1 cellular context compared by ENCODE assay signal in the genomic region with DNA sequence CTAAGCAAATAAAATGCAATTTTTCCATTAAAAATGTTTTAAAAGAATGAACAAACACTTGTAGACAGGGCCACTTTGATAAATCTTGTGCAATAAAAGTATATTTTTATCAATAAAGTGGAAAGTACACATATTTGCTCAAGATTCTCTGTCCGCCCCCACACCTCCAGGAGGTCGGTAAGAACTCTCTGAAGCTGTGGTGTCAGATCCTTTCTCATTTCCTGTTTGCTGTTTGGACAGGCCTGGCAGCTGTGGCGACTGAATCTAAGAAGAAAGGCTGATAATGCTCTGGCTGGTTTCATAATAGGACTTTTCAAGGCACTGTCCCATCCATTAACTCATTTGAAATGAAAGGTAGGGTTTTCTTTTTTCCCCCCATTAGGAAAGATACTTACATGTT.
TF ChIP-seq lines count a peak whose summit lies in the region.

No MANE protein-coding gene starts in this region.

TF ChIP-seq in HepG2, 621 proteins besides CTCF, POLR2A, EP300 and RAD21 (continued from another document and continues in another):
- no peak for TF ChIP-seq ZNF142 (CRISPR knock-in tag; IDR thresholded peaks at IDR 0.05)
- TF ChIP-seq, protein P1, sequence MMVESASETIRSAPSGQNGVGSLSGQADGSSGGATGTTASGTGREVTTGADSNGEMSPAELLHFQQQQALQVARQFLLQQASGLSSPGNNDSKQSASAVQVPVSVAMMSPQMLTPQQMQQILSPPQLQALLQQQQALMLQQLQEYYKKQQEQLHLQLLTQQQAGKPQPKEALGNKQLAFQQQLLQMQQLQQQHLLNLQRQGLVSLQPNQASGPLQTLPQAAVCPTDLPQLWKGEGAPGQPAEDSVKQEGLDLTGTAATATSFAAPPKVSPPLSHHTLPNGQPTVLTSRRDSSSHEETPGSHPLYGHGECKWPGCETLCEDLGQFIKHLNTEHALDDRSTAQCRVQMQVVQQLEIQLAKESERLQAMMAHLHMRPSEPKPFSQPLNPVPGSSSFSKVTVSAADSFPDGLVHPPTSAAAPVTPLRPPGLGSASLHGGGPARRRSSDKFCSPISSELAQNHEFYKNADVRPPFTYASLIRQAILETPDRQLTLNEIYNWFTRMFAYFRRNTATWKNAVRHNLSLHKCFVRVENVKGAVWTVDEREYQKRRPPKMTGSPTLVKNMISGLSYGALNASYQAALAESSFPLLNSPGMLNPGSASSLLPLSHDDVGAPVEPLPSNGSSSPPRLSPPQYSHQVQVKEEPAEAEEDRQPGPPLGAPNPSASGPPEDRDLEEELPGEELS (CRISPR knock-in tag; IDR thresholded peaks at IDR 0.05): peak; percentile 73
- TF ChIP-seq ZBTB7B (CRISPR knock-in tag; IDR thresholded peaks at IDR 0.05): no peak; the same call in 1 of the 2 replicates
- 0 out of 2 replicates have a peak, but pooled peaks have one; percentile 50 for TF ChIP-seq PPARG (CRISPR knock-in tag; conservative IDR thresholded peaks at IDR 0.05)
- peak; percentile 64 for TF ChIP-seq PATZ1 (CRISPR knock-in tag; IDR thresholded peaks at IDR 0.05)
- peak; percentile 95 for TF ChIP-seq ETV5 (CRISPR knock-in tag; IDR thresholded peaks at IDR 0.05; ENCODE audit: borderline replicate concordance)
- TF ChIP-seq ELF3 (CRISPR knock-in tag; IDR thresholded peaks at IDR 0.05): peak; percentile 68; the same call in 1 of the 2 replicates
- TF ChIP-seq, protein P2, sequence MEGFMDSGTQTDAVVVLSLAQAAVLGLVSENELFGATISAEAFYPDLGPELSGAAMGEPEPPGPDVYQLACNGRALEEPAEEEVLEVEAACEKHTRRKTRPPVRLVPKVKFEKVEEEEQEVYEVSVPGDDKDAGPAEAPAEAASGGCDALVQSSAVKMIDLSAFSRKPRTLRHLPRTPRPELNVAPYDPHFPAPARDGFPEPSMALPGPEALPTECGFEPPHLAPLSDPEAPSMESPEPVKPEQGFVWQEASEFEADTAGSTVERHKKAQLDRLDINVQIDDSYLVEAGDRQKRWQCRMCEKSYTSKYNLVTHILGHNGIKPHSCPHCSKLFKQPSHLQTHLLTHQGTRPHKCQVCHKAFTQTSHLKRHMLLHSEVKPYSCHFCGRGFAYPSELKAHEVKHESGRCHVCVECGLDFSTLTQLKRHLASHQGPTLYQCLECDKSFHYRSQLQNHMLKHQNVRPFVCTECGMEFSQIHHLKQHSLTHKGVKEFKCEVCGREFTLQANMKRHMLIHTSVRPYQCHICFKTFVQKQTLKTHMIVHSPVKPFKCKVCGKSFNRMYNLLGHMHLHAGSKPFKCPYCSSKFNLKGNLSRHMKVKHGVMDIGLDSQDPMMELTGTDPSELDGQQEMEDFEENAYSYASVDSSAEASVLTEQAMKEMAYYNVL (CRISPR knock-in tag; IDR thresholded peaks at IDR 0.05; ENCODE audit: borderline replicate concordance): no peak
- no peak; the same call in 1 of the 2 replicates for TF ChIP-seq RXRA (CRISPR knock-in tag; IDR thresholded peaks at IDR 0.05)
- no peak for TF ChIP-seq ZNF687 (CRISPR knock-in tag; IDR thresholded peaks at IDR 0.05)
- TF ChIP-seq TCF7 (IDR thresholded peaks at IDR 0.05; ENCODE audit: low read depth): peak; percentile 89
- TF ChIP-seq TFAP4 (IDR thresholded peaks at IDR 0.05; ENCODE audit: borderline replicate concordance, low read depth): peak; percentile 71; the same call in 1 of the 2 replicates
- TF ChIP-seq CREM (IDR thresholded peaks at IDR 0.05): peak; percentile 72
- no peak for TF ChIP-seq CREM (CRISPR knock-in tag; IDR thresholded peaks at IDR 0.05)
- 0 out of 2 replicates have a peak, but pooled peaks have one; percentile 20 for TF ChIP-seq ZMYM4 (CRISPR knock-in tag; IDR thresholded peaks at IDR 0.05)
- TF ChIP-seq, protein P3, sequence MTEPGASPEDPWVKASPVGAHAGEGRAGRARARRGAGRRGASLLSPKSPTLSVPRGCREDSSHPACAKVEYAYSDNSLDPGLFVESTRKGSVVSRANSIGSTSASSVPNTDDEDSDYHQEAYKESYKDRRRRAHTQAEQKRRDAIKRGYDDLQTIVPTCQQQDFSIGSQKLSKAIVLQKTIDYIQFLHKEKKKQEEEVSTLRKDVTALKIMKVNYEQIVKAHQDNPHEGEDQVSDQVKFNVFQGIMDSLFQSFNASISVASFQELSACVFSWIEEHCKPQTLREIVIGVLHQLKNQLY (CRISPR knock-in tag; IDR thresholded peaks at IDR 0.05): 0 out of 2 replicates have a peak, but pooled peaks have one; percentile 19
- peak; percentile 37; the same call in 1 of the 2 replicates for TF ChIP-seq ELF1 (CRISPR knock-in tag; IDR thresholded peaks at IDR 0.05)
- no peak for TF ChIP-seq ZNF407 (CRISPR knock-in tag; IDR thresholded peaks at IDR 0.05; ENCODE audit: not compliant biosample characterization)
- TF ChIP-seq HDAC2 (CRISPR knock-in tag; IDR thresholded peaks at IDR 0.05): peak; percentile 56; the same call in 1 of the 2 replicates
- TF ChIP-seq RCOR2 (CRISPR knock-in tag; IDR thresholded peaks at IDR 0.05): 0 out of 2 replicates have a peak, but pooled peaks have one; percentile 37
- no peak for TF ChIP-seq RNF2 (conservative IDR thresholded peaks at IDR 0.05; ENCODE audit: low read depth)
